ENCODE assay signal across 11 cellular contexts in genomic region chr1:198734323-198735008, GRCh38.
DNase-seq lines count a peak whose midpoint lies in the region; ATAC-seq, FAIRE-seq and TF ChIP-seq lines count a peak whose summit lies in the region.
"Had no signal": no experiment of that assay in that cellular context is flagged by ENCODE, and none has a peak within 500 bp of the region (broad histone marks: within the 10 kb centered on the region; RNA-seq: fewer than 3 reads in every experiment).

No MANE protein-coding gene starts in this region.

- BruUV-seq in K562 (replicated peaks; lab: Mats Ljungman, UMichigan) = no TSS peak

- DNase-seq in K562 (ENCODE audit: extremely low read depth in 1 of 4, low spot score in 3 of 4) = no peak
- no peak for DNase-seq in sciatic nerve (ENCODE audit: low spot score)
- no peak for DNase-seq in right cardiac atrium
- no peak for DNase-seq in DMS 273 (lab: John Stamatoyannopoulos, UW; ENCODE audit: unreplicated experiment)
- DNase-seq in stimulated activated CD4-positive, alpha-beta T cell treated with anti-CD3 and anti-CD28 coated beads, Interleukin-4, amount 100 ng/mL, for 24 hours = no peak
- DNase-seq: kidney, NCI-H187 treated with DMSO at 0.1 percent for 48 hours had no signal

- no peak overlapping the region for H2AFZ ChIP-seq in K562 (ENCODE audit: low read depth, low read length)

- no peak overlapping the region for H3K4me2 ChIP-seq in K562 (ENCODE audit: insufficient read depth, low read length)

- in situ Hi-C loops in K562 (cut with MboI) = no loop called here

- H3K9ac ChIP-seq in K562 (ENCODE audit: insufficient read depth in 1 of 2, low read depth in 2 of 2, low read length in 2 of 2) = no peak overlapping the region

- 45% methylated on average over 2 of the region's 2 CpGs for WGBS in K562 (ENCODE audit: insufficient coverage, low coverage, missing lambda C conversion rate)
- 50% methylated on average over 2 of the region's 2 CpGs for WGBS in right cardiac atrium

- no peaks in the 10 kb centered on the region for H3K9me1 ChIP-seq in K562 (ENCODE audit: control insufficient read depth, insufficient read depth, low read length)

- intact Hi-C loops in K562 (cut with micrococcal nuclease) (no loop called here), sciatic nerve (cut with DNase I) (no loop called here), right cardiac atrium (cut with DNase I) (no loop called here)

- ATAC-seq in GM18519 (IDR thresholded peaks at IDR 0.05; ENCODE audit: low FRiP score, unreplicated experiment) (peak; percentile 78), GM21515 (IDR thresholded peaks at IDR 0.05; ENCODE audit: unreplicated experiment) (peak; percentile 86), HG03432 (IDR thresholded peaks at IDR 0.05; ENCODE audit: unreplicated experiment) (peak; percentile 97), K562 (no peak), sciatic nerve (no peak), right cardiac atrium (no peak)
- ATAC-seq: WTC11 had no signal

- H3K4me3 ChIP-seq in K562 (no peak overlapping the region), right cardiac atrium (ENCODE audit: low read length) (no peak overlapping the region)

- H3K9me3 ChIP-seq in K562 (replicated peaks; ENCODE audit: control insufficient read depth, insufficient read depth, low read depth, low read length) (no peaks in the 10 kb centered on the region), right cardiac atrium (ENCODE audit: control insufficient read depth, low read length) (no peaks in the 10 kb centered on the region)

- peaks cover 27% of the 10 kb centered on the region; the same call in 2 of the 3 replicates for H3K36me3 ChIP-seq in K562 (ENCODE audit: control insufficient read depth, insufficient read depth, low read length)

- no peak for TF ChIP-seq EP300 in K562 (IDR thresholded peaks at IDR 0.05; ENCODE audit: low read length)

- CTCF ChIA-PET in K562 (lab: Yijun Ruan, JAX; ENCODE audit: low intra/inter-chr PET ratio) = no interaction called here

- no peak for TF ChIP-seq CTCF in K562 (IDR thresholded peaks at IDR 0.05 in 2 of 3, conservative IDR thresholded peaks at IDR 0.05 in 1 of 3; ENCODE audit: insufficient read depth in 2 of 3, low read depth in 1 of 3, low read length in 3 of 3)

- H3K27ac ChIP-seq in K562 (ENCODE audit: extremely low read depth, low read depth, low read length) = no peak overlapping the region
- H3K27ac ChIP-seq in right cardiac atrium (ENCODE audit: low read length) = no peak overlapping the region

- H3K4me1 ChIP-seq in K562 (replicated peaks in 1 of 2; ENCODE audit: control insufficient read depth in 2 of 2, insufficient read depth in 2 of 2, low read length in 2 of 2) (no peaks in the 10 kb centered on the region), right cardiac atrium (ENCODE audit: control insufficient read depth, insufficient read depth, low read length) (no peaks in the 10 kb centered on the region)

- H3K27me3 ChIP-seq in K562 (ENCODE audit: control insufficient read depth in 2 of 2, insufficient read depth in 2 of 2, low read length in 2 of 2) (no peaks in the 10 kb centered on the region), right cardiac atrium (ENCODE audit: control insufficient read depth, insufficient read depth) (no peaks in the 10 kb centered on the region)

- no peak for TF ChIP-seq POLR2A in K562 (conservative IDR thresholded peaks at IDR 0.05)

- H3K79me2 ChIP-seq in K562 (ENCODE audit: control insufficient read depth, insufficient read depth, low read length) = no peaks in the 10 kb centered on the region

- no peaks in the 10 kb centered on the region for H4K20me1 ChIP-seq in K562 (replicated peaks; ENCODE audit: control insufficient read depth, insufficient read depth, low read length)

- no peak for FAIRE-seq in K562 (lab: Jason Lieb, UNC)

- POLR2A ChIA-PET in K562 (lab: Yijun Ruan, JAX) = interaction anchor here (0.7 kb wide), 1 partner anchor 383 kb away, joined by 3 read pairs; no protein-coding TSS in a partner anchor

- no peak for TF ChIP-seq RAD21 in K562 (CRISPR knock-in tag; conservative IDR thresholded peaks at IDR 0.05 in 1 of 2, IDR thresholded peaks at IDR 0.05 in 1 of 2)

TF ChIP-seq in K562, 482 proteins besides CTCF, POLR2A, EP300 and RAD21:
- TF ChIP-seq ZNF316 (IDR thresholded peaks at IDR 0.05) (peak; percentile 26), ZNF384 (IDR thresholded peaks at IDR 0.05; ENCODE audit: low read depth, low read length) (no peak), JUNB (CRISPR knock-in tag; conservative IDR thresholded peaks at IDR 0.05) (no peak), HIVEP1 (CRISPR knock-in tag; IDR thresholded peaks at IDR 0.05) (no peak)

Comparison
In these comparisons a context has a peak if more than half of its experiments do, and no peak if none do; other contexts are left out.
1. ATAC-seq: peak in GM18519 (single experiment), GM21515 (single experiment) and HG03432 (single experiment); none in K562 (single experiment), sciatic nerve (single experiment) and right cardiac atrium (0 of 2).